11 cellular contexts compared by ENCODE assay signal in the genomic region with DNA sequence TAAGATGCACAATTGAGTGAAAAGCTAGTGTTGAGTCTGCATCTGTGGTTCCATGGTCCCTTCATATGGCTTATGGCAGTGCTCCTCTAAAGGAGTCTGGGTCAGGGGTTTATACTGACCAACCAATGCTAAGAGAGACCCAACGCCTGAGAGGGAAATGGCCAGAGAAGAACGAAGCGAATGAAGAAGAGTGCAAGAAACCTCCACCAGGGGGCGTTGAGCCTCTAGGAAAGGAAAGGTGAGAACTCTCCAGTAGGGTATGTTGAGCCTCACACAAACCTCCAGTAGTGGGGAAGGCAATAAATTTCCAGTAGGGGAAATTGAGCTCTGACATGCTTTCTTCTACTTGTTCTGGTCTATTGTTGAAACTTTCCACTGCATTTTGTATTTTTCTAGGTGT.
DNase-seq lines count a peak whose midpoint lies in the region; ATAC-seq and TF ChIP-seq lines count a peak whose summit lies in the region.
"Had no signal": no experiment of that assay in that cellular context is flagged by ENCODE, and none has a peak within 500 bp of the region (broad histone marks: within the 10 kb centered on the region; RNA-seq: fewer than 3 reads in every experiment).

No MANE protein-coding gene starts in this region.

- WGBS in upper lobe of left lung, 2 donors = 71 to 75% methylated on average over 4 of the region's 4 CpGs

- TF ChIP-seq EP300 in upper lobe of left lung (IDR thresholded peaks at IDR 0.05) = no peak

- H3K36me3 ChIP-seq in gastrocnemius medialis (no peaks in the 10 kb centered on the region), upper lobe of left lung (no peaks in the 10 kb centered on the region)
- H3K36me3 ChIP-seq: pancreas had no signal

- TF ChIP-seq POLR2A in gastrocnemius medialis (IDR thresholded peaks at IDR 0.05) = no peak
- TF ChIP-seq POLR2A in upper lobe of left lung (IDR thresholded peaks at IDR 0.05) = no peak

- no peak overlapping the region for H3K4me3 ChIP-seq in Jurkat, Clone E6-1 (ENCODE audit: low read length)
- H3K4me3 ChIP-seq in astrocyte of the cerebellum (ENCODE audit: low read depth, low read length) = no peak overlapping the region
- no peak overlapping the region for H3K4me3 ChIP-seq in gastrocnemius medialis
- H3K4me3 ChIP-seq in upper lobe of left lung = no peak overlapping the region
- H3K4me3 ChIP-seq: pancreas had no signal

- H3K27me3 Mint-ChIP-seq in nephron progenitor cell (ENCODE audit: low read depth, poor library complexity) = no peaks in the 10 kb centered on the region
- H3K27me3 Mint-ChIP-seq: activated naive CD8-positive, alpha-beta T cell treated with anti-CD3 and anti-CD28 coated beads, Interleukin-2, amount 10 ng/mL, durations not matched to agents 7 days and 5 days; CD8-positive, alpha-beta memory T cell had no signal

- ATAC-seq in gastrocnemius medialis (no peak), upper lobe of left lung (ENCODE audit: low FRiP score in 2 of 2) (no peak), omental fat pad (ENCODE audit: low FRiP score) (no peak)

- H3K9me3 ChIP-seq in gastrocnemius medialis = no peaks in the 10 kb centered on the region
- H3K9me3 ChIP-seq in upper lobe of left lung = peaks cover 3 to 18% (median 11%) of the 10 kb centered on the region in 4 donors
- H3K9me3 ChIP-seq: pancreas had no signal

- DNase-seq in activated CD4-positive, alpha-beta T cell treated with anti-CD3 and anti-CD28 coated beads, Interleukin-2, amount 50 U/mL, for 48 hours = peak; percentile 9 to 34
- DNase-seq in activated CD4-positive, alpha-beta T cell treated with anti-CD3 and anti-CD28 coated beads for 4 hours = no peak
- DNase-seq in Jurkat, Clone E6-1 (ENCODE audit: low read depth, low spot score) = peak; percentile 21
- DNase-seq in astrocyte of the cerebellum (ENCODE audit: low read depth) = no peak
- DNase-seq in nephron progenitor cell = peak; percentile 46
- no peak for DNase-seq in gastrocnemius medialis
- DNase-seq in upper lobe of left lung = no peak
- no peak for DNase-seq in omental fat pad (ENCODE audit: low spot score)
- DNase-seq: activated naive CD8-positive, alpha-beta T cell treated with anti-CD3 and anti-CD28 coated beads, Interleukin-2, amount 10 ng/mL, durations not matched to agents 7 days and 5 days; CD8-positive, alpha-beta memory T cell had no signal

- H3K27me3 ChIP-seq in gastrocnemius medialis = no peaks in the 10 kb centered on the region
- H3K27me3 ChIP-seq in upper lobe of left lung = no peaks in the 10 kb centered on the region
- H3K27me3 ChIP-seq: pancreas had no signal

- H3K4me1 ChIP-seq in gastrocnemius medialis = no peaks in the 10 kb centered on the region
- H3K4me1 ChIP-seq in upper lobe of left lung = no peaks in the 10 kb centered on the region
- H3K4me1 ChIP-seq: pancreas had no signal

- no peaks in the 10 kb centered on the region for H3K36me3 Mint-ChIP-seq in nephron progenitor cell (ENCODE audit: low read depth)
- H3K36me3 Mint-ChIP-seq: CD8-positive, alpha-beta memory T cell had no signal

- H3K27ac Mint-ChIP-seq in nephron progenitor cell = no peak overlapping the region
- H3K27ac Mint-ChIP-seq: activated naive CD8-positive, alpha-beta T cell treated with anti-CD3 and anti-CD28 coated beads, Interleukin-2, amount 10 ng/mL, durations not matched to agents 7 days and 5 days; CD8-positive, alpha-beta memory T cell had no signal

- in situ Hi-C loops in astrocyte of the cerebellum (cut with HindIII; ENCODE audit: low sequenced_read_pairs) = no loop called here
- in situ Hi-C loops in gastrocnemius medialis (cut with MboI; ENCODE audit: low sequenced_read_pairs in 4 of 4) = no loop called here

- peaks cover 26% of the 10 kb centered on the region for H3K9me3 Mint-ChIP-seq in nephron progenitor cell

- intact Hi-C loops in gastrocnemius medialis (cut with DNase I; ENCODE audit: low total_unique reads) = no loop called here

- H3K4me1 Mint-ChIP-seq in nephron progenitor cell = no peaks in the 10 kb centered on the region
- H3K4me1 Mint-ChIP-seq: activated naive CD8-positive, alpha-beta T cell treated with anti-CD3 and anti-CD28 coated beads, Interleukin-2, amount 10 ng/mL, durations not matched to agents 7 days and 5 days; CD8-positive, alpha-beta memory T cell had no signal

- H3K27ac ChIP-seq in gastrocnemius medialis = no peak overlapping the region
- H3K27ac ChIP-seq in upper lobe of left lung = no peak overlapping the region
- H3K27ac ChIP-seq: pancreas had no signal

- no peak overlapping the region for H3K4me3 Mint-ChIP-seq in nephron progenitor cell
- H3K4me3 Mint-ChIP-seq: activated naive CD8-positive, alpha-beta T cell treated with anti-CD3 and anti-CD28 coated beads, Interleukin-2, amount 10 ng/mL, durations not matched to agents 7 days and 5 days; CD8-positive, alpha-beta memory T cell had no signal

- TF ChIP-seq CTCF in astrocyte of the cerebellum (IDR thresholded peaks at IDR 0.05; ENCODE audit: low read depth, low read length, missing control alignments) (peak; percentile 22), nephron progenitor cell (IDR thresholded peaks at IDR 0.05) (peak; percentile 44), gastrocnemius medialis (IDR thresholded peaks at IDR 0.05 in 4 of 5, conservative IDR thresholded peaks at IDR 0.05 in 1 of 5) (no peak), upper lobe of left lung (IDR thresholded peaks at IDR 0.05) (no peak), omental fat pad (IDR thresholded peaks at IDR 0.05) (no peak)

Comparison
In these comparisons a context has a peak if more than half of its experiments do, and no peak if none do; other contexts are left out.
1. DNase-seq: peak in activated CD4-positive, alpha-beta T cell treated with anti-CD3 and anti-CD28 coated beads, Interleukin-2, amount 50 U/mL, for 48 hours (2 of 2), Jurkat, Clone E6-1 (single experiment) and nephron progenitor cell (single experiment); none in activated CD4-positive, alpha-beta T cell treated with anti-CD3 and anti-CD28 coated beads for 4 hours (0 of 2), astrocyte of the cerebellum (single experiment), gastrocnemius medialis (0 of 2), upper lobe of left lung (0 of 2) and omental fat pad (single experiment).
2. CTCF ChIP-seq: peak in astrocyte of the cerebellum (single experiment) and nephron progenitor cell (single experiment); none in gastrocnemius medialis (0 of 5), upper lobe of left lung (0 of 6) and omental fat pad (0 of 3).